Comparison of ENCODE assay signal across 11 cellular contexts in genomic region chr6:125792680-125793079, GRCh38. TPM values are rescaled to one million over a fixed set of nuclear protein-coding genes. Genes with fewer than 3 reads are reported as not detected.
DNase-seq lines count a peak whose midpoint lies in the region; ATAC-seq, FAIRE-seq and TF ChIP-seq lines count a peak whose summit lies in the region.
"Had no signal": no experiment of that assay in that cellular context is flagged by ENCODE, and none has a peak within 500 bp of the region (broad histone marks: within the 10 kb centered on the region; RNA-seq: fewer than 3 reads in every experiment).

No MANE protein-coding gene starts in this region.

- H3K79me2 ChIP-seq in keratinocyte (ENCODE audit: control insufficient read depth, insufficient read depth, low read length), result peaks cover 5% of the 10 kb centered on the region

- no peak overlapping the region for H3K9ac ChIP-seq in keratinocyte (ENCODE audit: control insufficient read depth, extremely low read depth, insufficient read depth, low read length)

- FAIRE-seq in keratinocyte (lab: Jason Lieb, UNC), result no peak

- TF ChIP-seq CTCF in ascending aorta (IDR thresholded peaks at IDR 0.05), result no peak
- no peak for TF ChIP-seq CTCF in keratinocyte (optimal IDR thresholded peaks at IDR 0.05 in 1 of 3, IDR thresholded peaks at IDR 0.05 in 1 of 3, conservative IDR thresholded peaks at IDR 0.05 in 1 of 3; ENCODE audit: extremely low read depth in 1 of 3, insufficient read depth in 2 of 3, low read length in 3 of 3)
- no peak for TF ChIP-seq CTCF in vagina (IDR thresholded peaks at IDR 0.05)

- H3K27ac ChIP-seq in right cardiac atrium (ENCODE audit: low read length) (no peak overlapping the region), ascending aorta (peak overlapping the region in 1 of 2 donors; percentile 99), keratinocyte (ENCODE audit: control insufficient read depth, insufficient read depth, low read length) (peak overlapping the region; percentile 22), vagina (peak overlapping the region; percentile 97)

- DNase-seq in right cardiac atrium (no peak), Right ventricle myocardium superior (no peak), ascending aorta (ENCODE audit: low spot score in 2 of 2) (no peak), keratinocyte (ENCODE audit: low read depth, low spot score) (no peak), vagina (ENCODE audit: extremely low spot score in 2 of 2) (no peak)
- DNase-seq in stimulated activated CD8-positive, alpha-beta memory T cell treated with anti-CD3 and anti-CD28 coated beads, Interleukin-4, amount 100 ng/mL, for 48 hours, result no peak
- DNase-seq: activated CD4-positive, alpha-beta T cell treated with anti-CD3 and anti-CD28 coated beads, Interleukin-2, amount 50 U/mL, for 4 hours; Kasumi-1; stimulated activated CD4-positive, alpha-beta T cell treated with anti-CD3 and anti-CD28 coated beads, Interleukin-2, amount 100 ng/mL, for 24 hours had no signal

- H3K27me3 ChIP-seq in right cardiac atrium (ENCODE audit: control insufficient read depth, insufficient read depth) (no peaks in the 10 kb centered on the region), ascending aorta (no peaks in the 10 kb centered on the region), keratinocyte (ENCODE audit: control insufficient read depth, extremely low read depth, insufficient read depth, low read length) (no peaks in the 10 kb centered on the region), vagina (no peaks in the 10 kb centered on the region)

- H3K9me3 ChIP-seq in right cardiac atrium (ENCODE audit: control insufficient read depth, low read length) (no peaks in the 10 kb centered on the region), ascending aorta (no peaks in the 10 kb centered on the region), keratinocyte (ENCODE audit: control insufficient read depth, low read depth, low read length) (no peaks in the 10 kb centered on the region), vagina (no peaks in the 10 kb centered on the region)

- no peak overlapping the region for H3K4me2 ChIP-seq in keratinocyte (ENCODE audit: control insufficient read depth, extremely low read depth, insufficient read depth, low read depth, low read length)

- TF ChIP-seq POLR2A in vagina (IDR thresholded peaks at IDR 0.05), result no peak

- H3K36me3 ChIP-seq in ascending aorta, result no peaks in the 10 kb centered on the region
- H3K36me3 ChIP-seq in keratinocyte (ENCODE audit: control insufficient read depth in 2 of 2, extremely low read depth in 1 of 2, insufficient read depth in 2 of 2, low read length in 2 of 2), result no peaks in the 10 kb centered on the region
- no peaks in the 10 kb centered on the region for H3K36me3 ChIP-seq in vagina

- no peaks in the 10 kb centered on the region for H4K20me1 ChIP-seq in keratinocyte (ENCODE audit: control insufficient read depth, extremely low read depth, insufficient read depth, low read length)

- intact Hi-C loops in right cardiac atrium (cut with DNase I), result loop anchor here in 2 of 4 donors (5.0 to 10.0 kb wide), 3 partner anchors 52 to 165 kb away; partner anchors contain the start of gene HINT3 (in 1 of the 2)
- intact Hi-C loops in Right ventricle myocardium superior (cut with DNase I), result no loop called here
- intact Hi-C loops in ascending aorta (cut with DNase I), result loop anchor here (5.0 kb wide), 1 partner anchor 180 kb away; no protein-coding TSS in a partner anchor
- intact Hi-C loops in vagina (cut with DNase I), result no loop called here

- ATAC-seq in right cardiac atrium (no peak), Right ventricle myocardium superior (ENCODE audit: poor library complexity) (no peak), GM21526 (IDR thresholded peaks at IDR 0.05; ENCODE audit: low FRiP score, unreplicated experiment) (no peak), HG02763 (IDR thresholded peaks at IDR 0.05; ENCODE audit: unreplicated experiment) (no peak)

- dilution Hi-C loops in keratinocyte (cut with MboI; ENCODE audit: extremely low pct_ligation_motif_present, low sequenced_read_pairs), result no loop called here

- peaks cover 5% of the 10 kb centered on the region for H3K4me1 ChIP-seq in right cardiac atrium (ENCODE audit: control insufficient read depth, insufficient read depth, low read length)
- peaks cover 0 to 15% of the 10 kb centered on the region in 2 donors for H3K4me1 ChIP-seq in ascending aorta
- peaks cover 37% of the 10 kb centered on the region for H3K4me1 ChIP-seq in keratinocyte (ENCODE audit: control insufficient read depth, extremely low read depth, insufficient read depth, low read length)
- H3K4me1 ChIP-seq in vagina, result peaks cover 58% of the 10 kb centered on the region

- no peak overlapping the region for H2AFZ ChIP-seq in keratinocyte (ENCODE audit: control insufficient read depth, low read length)

- H3K9me1 ChIP-seq in keratinocyte (ENCODE audit: control insufficient read depth, extremely low read depth, insufficient read depth, low read length), result no peaks in the 10 kb centered on the region

- H3K4me3 ChIP-seq in right cardiac atrium (ENCODE audit: low read length), result peak overlapping the region; percentile 20
- H3K4me3 ChIP-seq in ascending aorta, result peak overlapping the region; percentile 90 to 91
- H3K4me3 ChIP-seq in keratinocyte (ENCODE audit: control insufficient read depth in 2 of 3, extremely low read depth in 1 of 3, insufficient read depth in 2 of 3, low read depth in 1 of 3, low read length in 3 of 3), result no peak overlapping the region
- H3K4me3 ChIP-seq in vagina, result no peak overlapping the region

RNA-seq across cellular contexts. Expression of gene NCOA7, which starts 1.9 kb away (rescaled TPM):
- total RNA-seq in right cardiac atrium (10 to 100 TPM; 12.6 to 18.6 (median 17.0) TPM), Right ventricle myocardium superior (12.7 TPM), ascending aorta (37.4 TPM), vagina (48.6 TPM)
- polyA plus RNA-seq in right cardiac atrium (5.9 TPM), keratinocyte (6.8 to 23.5 TPM (median 20.5 TPM) in 3 replicates)
- 63.9 TPM for polyA plus RNA-seq in keratinocyte (2011; ENCODE audit: low read depth)
- 7.5 and 9.1 TPM in 2 replicates for polyA plus RNA-seq in keratinocyte (2011; cell fraction: cytosol; rRNA removed)
- polyA plus RNA-seq in keratinocyte (2011; cell fraction: nucleus; rRNA removed), result 19.8 and 22.2 TPM in 2 replicates
- polyA plus RNA-seq in keratinocyte (2012; ENCODE audit: low replicate concordance), result 7.3 and 24.8 TPM in 2 replicates
- polyA minus RNA-seq in keratinocyte, result 9.3 to 34.4 TPM (median 30.1 TPM) in 3 replicates
- 16.9 TPM for polyA minus RNA-seq in keratinocyte (2011; cell fraction: cytosol; rRNA and poly(A)+ RNA removed)
- 13.6 and 29.4 TPM in 2 replicates for polyA minus RNA-seq in keratinocyte (2011; cell fraction: nucleus; rRNA and poly(A)+ RNA removed)

RNA-seq across cellular contexts. Expression of gene HEY2, which starts 43.2 kb away (rescaled TPM):
- total RNA-seq in right cardiac atrium, result 1 to 10 TPM; 2.6 to 6.0 (median 3.7) TPM
- polyA plus RNA-seq in right cardiac atrium, result 3.1 TPM
- total RNA-seq in Right ventricle myocardium superior, result 60.6 TPM
- 0.32 TPM for total RNA-seq in ascending aorta
- not detected in 3 replicates for polyA plus RNA-seq in keratinocyte
- polyA plus RNA-seq in keratinocyte (2011; ENCODE audit: low read depth), result not detected
- polyA plus RNA-seq in keratinocyte (2011; cell fraction: cytosol; rRNA removed), result not detected in 2 replicates
- polyA plus RNA-seq in keratinocyte (2011; cell fraction: nucleus; rRNA removed), result 0.05 TPM in 1 of 2 replicates, not detected in the other
- polyA plus RNA-seq in keratinocyte (2012; ENCODE audit: low replicate concordance), result not detected in 2 replicates
- polyA minus RNA-seq in keratinocyte, result not detected in 3 replicates
- polyA minus RNA-seq in keratinocyte (2011; cell fraction: cytosol; rRNA and poly(A)+ RNA removed), result not detected
- not detected in 2 replicates for polyA minus RNA-seq in keratinocyte (2011; cell fraction: nucleus; rRNA and poly(A)+ RNA removed)
- total RNA-seq in vagina, result 0.98 TPM

Comparison
In these comparisons a context has a peak if more than half of its experiments do, and no peak if none do; other contexts are left out.
1. H3K4me3 ChIP-seq: peak in right cardiac atrium (single experiment) and ascending aorta (2 of 2); none in keratinocyte (0 of 3) and vagina (0 of 2).